In the genomic region with DNA sequence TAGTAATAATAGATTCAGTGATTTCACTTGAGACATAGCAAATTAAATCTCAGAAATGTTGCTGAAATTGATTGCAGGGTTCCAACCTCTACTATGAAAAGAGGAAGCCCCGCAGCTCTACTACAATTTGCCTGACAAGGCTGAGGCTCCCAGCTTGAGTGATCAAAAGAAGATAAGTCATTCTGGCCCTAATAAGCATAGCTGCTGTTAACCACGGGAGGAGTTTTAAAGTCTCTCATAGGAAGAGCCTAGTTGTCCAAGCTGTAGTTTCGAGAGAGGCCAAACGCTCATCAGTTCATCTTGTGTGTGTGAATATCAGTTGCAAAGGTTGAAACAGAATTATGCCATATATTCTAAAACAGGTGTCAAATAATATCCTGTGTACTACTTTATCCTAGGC, we compare ENCODE assay signal across 5 cellular contexts.
ATAC-seq lines count a peak whose summit lies in the region.

No MANE protein-coding gene starts in this region.

- ATAC-seq in GM18867 (IDR thresholded peaks at IDR 0.05; ENCODE audit: unreplicated experiment) = peak; percentile 64
- ATAC-seq in GM19351 (IDR thresholded peaks at IDR 0.05; ENCODE audit: unreplicated experiment) = peak; percentile 77
- ATAC-seq in HG02852 (IDR thresholded peaks at IDR 0.05; ENCODE audit: unreplicated experiment) = peak; percentile 86
- peak; percentile 67 for ATAC-seq in HG03432 (IDR thresholded peaks at IDR 0.05; ENCODE audit: unreplicated experiment)
- ATAC-seq in HG03469 (IDR thresholded peaks at IDR 0.05; ENCODE audit: unreplicated experiment) = peak; percentile 67

Comparison
In these comparisons a context has a peak if more than half of its experiments do, and no peak if none do; other contexts are left out.
1. Peak in every context shown above with its lines: ATAC-seq.